ENCODE assay signal across 8 cellular contexts in genomic region chr5:110727025-110727314, GRCh38. TPM values are rescaled to one million over a fixed set of nuclear protein-coding genes. Genes with fewer than 3 reads are reported as not detected.
A peak's percentile ranks its signal among the peaks of the same experiment; 100 is the strongest.
DNase-seq lines count a peak whose midpoint lies in the region; ATAC-seq and TF ChIP-seq lines count a peak whose summit lies in the region.

No MANE protein-coding gene starts in this region.

- CTCF ChIA-PET in naive thymus-derived CD4-positive, alpha-beta T cell (lab: Charles Lee) = no interaction called here

- H3K27ac Mint-ChIP-seq in HFFc6 = no peak overlapping the region
- peak overlapping the region in 6 of 9 donors; percentile 31 to 79 (median 68) for H3K27ac Mint-ChIP-seq in naive thymus-derived CD4-positive, alpha-beta T cell

- H3K4me3 ChIP-seq in naive thymus-derived CD4-positive, alpha-beta T cell (ENCODE audit: low read length) = peak overlapping the region; percentile 59

- intact Hi-C loops in naive thymus-derived CD4-positive, alpha-beta T cell (cut with micrococcal nuclease) = loop anchor here in 1 of 2 donors (2.0 to 10.0 kb wide), 3 partner anchors 366 to 1978 kb away; partner anchors contain the start of gene WDR36

- no peaks in the 10 kb centered on the region; the same call in 1 of the 2 replicates for H3K27me3 Mint-ChIP-seq in HFFc6 (ENCODE audit: insufficient read depth)
- H3K27me3 Mint-ChIP-seq in naive thymus-derived CD4-positive, alpha-beta T cell = peaks cover 0 to 6% (median 3%) of the 10 kb centered on the region in 5 donors

- no peaks in the 10 kb centered on the region for H3K4me1 ChIP-seq in naive thymus-derived CD4-positive, alpha-beta T cell (ENCODE audit: control insufficient read depth in 2 of 2, insufficient read depth in 2 of 2, low read length in 2 of 2)

- H3K36me3 ChIP-seq in naive thymus-derived CD4-positive, alpha-beta T cell (ENCODE audit: control insufficient read depth in 2 of 3, insufficient read depth in 3 of 3, low read length in 3 of 3) = no peaks in the 10 kb centered on the region

- peak; percentile 71 for ATAC-seq in GM18498 (IDR thresholded peaks at IDR 0.05; ENCODE audit: unreplicated experiment)
- peak; percentile 74 for ATAC-seq in naive thymus-derived CD4-positive, alpha-beta T cell

- no peaks in the 10 kb centered on the region for H3K9me3 ChIP-seq in naive thymus-derived CD4-positive, alpha-beta T cell (ENCODE audit: control insufficient read depth in 2 of 3, low read length in 3 of 3)

- no peaks in the 10 kb centered on the region for H3K27me3 ChIP-seq in naive thymus-derived CD4-positive, alpha-beta T cell (ENCODE audit: control insufficient read depth in 2 of 2, insufficient read depth in 2 of 2, low read length in 2 of 2)

- DNase-seq in HFFc6 (no peak), NCI-H526 treated with DMSO at 0.1 percent for 48 hours (lab: John Stamatoyannopoulos, UW) (peak; percentile 18), dermis blood vessel endothelial cell (peak; percentile 32), NCI-H128 (lab: John Stamatoyannopoulos, UW; ENCODE audit: unreplicated experiment) (no peak), T1000 (lab: John Stamatoyannopoulos, UW) (no peak), NCI-H446 treated with DMSO at 0.1 percent for 48 hours (lab: John Stamatoyannopoulos, UW) (no peak)
- DNase-seq in naive thymus-derived CD4-positive, alpha-beta T cell = no peak

- peak overlapping the region; percentile 85 for H3K4me3 Mint-ChIP-seq in HFFc6
- H3K4me3 Mint-ChIP-seq in naive thymus-derived CD4-positive, alpha-beta T cell = peak overlapping the region; percentile 73 to 97 (median 86)

- H3K36me3 Mint-ChIP-seq in HFFc6 (ENCODE audit: low read depth) = no peaks in the 10 kb centered on the region
- peaks cover 0 to 2% (median 0%) of the 10 kb centered on the region in 5 donors for H3K36me3 Mint-ChIP-seq in naive thymus-derived CD4-positive, alpha-beta T cell

- POLR2A ChIA-PET in naive thymus-derived CD4-positive, alpha-beta T cell (lab: Charles Lee) = interaction anchor here (1.6 kb wide), 1 partner anchor 11 kb away, joined by 7 read pairs; the partner anchor contains the start of gene SLC25A46

- peaks cover 7% of the 10 kb centered on the region; the same call in 1 of the 2 replicates for H3K4me1 Mint-ChIP-seq in HFFc6 (ENCODE audit: low read depth)
- H3K4me1 Mint-ChIP-seq in naive thymus-derived CD4-positive, alpha-beta T cell = peaks cover 0 to 8% (median 0%) of the 10 kb centered on the region in 7 donors

- H3K27ac ChIP-seq in naive thymus-derived CD4-positive, alpha-beta T cell (ENCODE audit: low read depth, low read length) = peak overlapping the region; percentile 37

- peaks cover 4% of the 10 kb centered on the region for H3K9me3 Mint-ChIP-seq in HFFc6
- no peaks in the 10 kb centered on the region for H3K9me3 Mint-ChIP-seq in naive thymus-derived CD4-positive, alpha-beta T cell

- peak; percentile 42 for TF ChIP-seq CTCF in HFFc6 (IDR thresholded peaks at IDR 0.05)

RNA-seq across cellular contexts. Expression of gene TMEM232, which starts 0.5 kb away (rescaled TPM):
- 1 to 10 TPM in 3 of 6 experiments, under 1 TPM in 3; 0.36 to 1.3 (median 1.0) TPM for total RNA-seq in HFFc6 (2021; fragmentation: NEBNext Ultra II Directional; extraction: Animal tissue kit (Norgen Biotek cat#: 25700))
- 0.37 and 1.7 TPM in 2 replicates for total RNA-seq in dermis blood vessel endothelial cell
- 1 to 10 TPM; 1.6 to 3.0 (median 2.9) TPM for total RNA-seq in naive thymus-derived CD4-positive, alpha-beta T cell
- polyA plus RNA-seq in naive thymus-derived CD4-positive, alpha-beta T cell = 1 to 10 TPM in 1 of 2 donors, under 1 TPM in 1; 0.43 to 1.4 TPM

RNA-seq across cellular contexts. Expression of gene SLC25A46, which starts 11.8 kb away (rescaled TPM):
- 10 to 100 TPM; 46.9 to 54.2 (median 49.2) TPM for total RNA-seq in HFFc6 (2021; fragmentation: NEBNext Ultra II Directional; extraction: Animal tissue kit (Norgen Biotek cat#: 25700))
- total RNA-seq in dermis blood vessel endothelial cell = 76.1 and 78.8 TPM in 2 replicates
- total RNA-seq in naive thymus-derived CD4-positive, alpha-beta T cell = 10 to 100 TPM; 23.8 to 50.5 (median 35.9) TPM
- 10 to 100 TPM; 30.9 to 31.9 TPM for polyA plus RNA-seq in naive thymus-derived CD4-positive, alpha-beta T cell

Comparison
In these comparisons a context has a peak if more than half of its experiments do, and no peak if none do; other contexts are left out.
1. DNase-seq: peak in NCI-H526 treated with DMSO at 0.1 percent for 48 hours (single experiment) and dermis blood vessel endothelial cell (single experiment); none in HFFc6 (single experiment), naive thymus-derived CD4-positive, alpha-beta T cell (0 of 9), NCI-H128 (single experiment), T1000 (single experiment) and NCI-H446 treated with DMSO at 0.1 percent for 48 hours (single experiment).